8 cellular contexts compared by ENCODE assay signal in the genomic region with DNA sequence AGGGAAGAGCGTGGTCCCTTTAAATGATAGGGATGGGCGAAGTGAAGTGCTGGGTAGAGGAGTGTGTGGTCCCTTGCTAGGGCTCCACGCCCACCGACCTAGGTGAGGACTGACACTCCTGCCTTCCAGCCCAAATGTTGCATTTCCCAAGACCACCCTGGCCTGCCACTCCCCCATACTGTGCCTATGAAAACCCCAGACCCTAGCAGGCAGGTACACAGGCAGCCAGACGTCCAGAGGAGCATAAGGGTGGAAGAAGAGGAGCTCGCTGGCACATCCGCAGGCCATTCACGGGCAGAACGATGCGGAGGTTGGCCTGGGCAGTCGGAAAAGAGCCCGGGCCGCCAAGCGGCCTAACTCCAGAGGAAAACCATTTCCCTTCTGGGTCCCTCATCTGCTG. TPM values are rescaled to one million over a fixed set of nuclear protein-coding genes. Genes with fewer than 3 reads are reported as not detected.
DNase-seq lines count a peak whose midpoint lies in the region; ATAC-seq and TF ChIP-seq lines count a peak whose summit lies in the region.

No MANE protein-coding gene starts in this region.

- no peaks in the 10 kb centered on the region for H3K36me3 ChIP-seq in heart left ventricle
- H3K36me3 ChIP-seq in right lobe of liver, result no peaks in the 10 kb centered on the region
- H3K36me3 ChIP-seq in upper lobe of left lung, result no peaks in the 10 kb centered on the region

- H3K27me3 Mint-ChIP-seq in activated naive CD8-positive, alpha-beta T cell treated with anti-CD3 and anti-CD28 coated beads for 36 hours, result peaks cover 2% of the 10 kb centered on the region

- ATAC-seq in heart left ventricle, result no peak
- ATAC-seq in left ventricle myocardium superior, result no peak
- ATAC-seq in right lobe of liver, result no peak
- no peak for ATAC-seq in upper lobe of left lung (ENCODE audit: low FRiP score in 2 of 2)

- 88 to 91% (median 88%) methylated on average over 14 of the region's 14 CpGs for WGBS in heart left ventricle, 4 donors
- WGBS in right lobe of liver (ENCODE audit: insufficient coverage, low coverage, low lambda C conversion rate, missing lambda C conversion rate), result 74% methylated on average over 3 of the region's 14 CpGs
- WGBS in upper lobe of left lung, 2 donors, result 92 to 96% methylated on average over 11 to 14 of the region's 14 CpGs

- TF ChIP-seq EP300 in upper lobe of left lung (IDR thresholded peaks at IDR 0.05), result no peak

- peak overlapping the region in 11 of 12 donors; percentile 84 to 99 (median 96) for H3K4me3 ChIP-seq in heart left ventricle
- peak overlapping the region in 2 of 3 donors; percentile 94 to 98 for H3K4me3 ChIP-seq in right lobe of liver
- peak overlapping the region in 3 of 4 donors; percentile 95 to 99 (median 96) for H3K4me3 ChIP-seq in upper lobe of left lung

- H3K27ac ChIP-seq in heart left ventricle (peak overlapping the region in 1 of 12 donors; percentile 88), right lobe of liver (no peak overlapping the region), upper lobe of left lung (peak overlapping the region in 1 of 4 donors; percentile 82)

- H3K27ac Mint-ChIP-seq in activated naive CD8-positive, alpha-beta T cell treated with anti-CD3 and anti-CD28 coated beads for 36 hours, result peak overlapping the region; percentile 93

- H3K4me1 Mint-ChIP-seq in activated naive CD8-positive, alpha-beta T cell treated with anti-CD3 and anti-CD28 coated beads for 36 hours, result peaks cover 25% of the 10 kb centered on the region

- H3K27me3 ChIP-seq in heart left ventricle, result no peaks in the 10 kb centered on the region
- no peaks in the 10 kb centered on the region for H3K27me3 ChIP-seq in right lobe of liver
- H3K27me3 ChIP-seq in upper lobe of left lung, result no peaks in the 10 kb centered on the region

- no peaks in the 10 kb centered on the region for H3K9me3 Mint-ChIP-seq in activated naive CD8-positive, alpha-beta T cell treated with anti-CD3 and anti-CD28 coated beads for 36 hours

- H3K9me3 ChIP-seq in heart left ventricle (no peaks in the 10 kb centered on the region), right lobe of liver (no peaks in the 10 kb centered on the region), upper lobe of left lung (no peaks in the 10 kb centered on the region)

- TF ChIP-seq CTCF in heart left ventricle (IDR thresholded peaks at IDR 0.05) (no peak), right lobe of liver (IDR thresholded peaks at IDR 0.05) (no peak), upper lobe of left lung (IDR thresholded peaks at IDR 0.05) (no peak)

- intact Hi-C loops in heart left ventricle (cut with DNase I), result loop anchor here in 7 of 10 donors (2.0 to 10.0 kb wide), 8 partner anchors 51 to 1312 kb away; a partner anchor contains a TSS
- intact Hi-C loops in left ventricle myocardium superior (cut with micrococcal nuclease), result no loop called here
- intact Hi-C loops in right lobe of liver (cut with DNase I), result no loop called here

- H3K36me3 Mint-ChIP-seq in activated naive CD8-positive, alpha-beta T cell treated with anti-CD3 and anti-CD28 coated beads for 36 hours, result no peaks in the 10 kb centered on the region

- H3K4me1 ChIP-seq in heart left ventricle (peaks cover 0 to 35% (median 22%) of the 10 kb centered on the region in 12 donors), right lobe of liver (peaks cover 0 to 12% (median 2%) of the 10 kb centered on the region in 4 donors), upper lobe of left lung (peaks cover 24 to 27% (median 26%) of the 10 kb centered on the region in 4 donors)

- DNase-seq in heart left ventricle, result no peak
- DNase-seq in left ventricle myocardium superior, result no peak
- no peak for DNase-seq in activated naive CD8-positive, alpha-beta T cell treated with anti-CD3 and anti-CD28 coated beads for 36 hours
- DNase-seq in right lobe of liver, result no peak
- DNase-seq in upper lobe of left lung, result peak in 1 of 2 donors; percentile 41
- no peak for DNase-seq in amniotic stem cell (lab: John Stamatoyannopoulos, UW)
- DNase-seq in stimulated activated naive CD4-positive, alpha-beta T cell treated with Interleukin-2 at 50 U/mL for 16 hours (lab: John Stamatoyannopoulos, UW), result no peak
- DNase-seq in NCI-H446 (lab: John Stamatoyannopoulos, UW), result no peak

- peak overlapping the region; percentile 88 for H3K4me3 Mint-ChIP-seq in activated naive CD8-positive, alpha-beta T cell treated with anti-CD3 and anti-CD28 coated beads for 36 hours

- no peak for TF ChIP-seq POLR2A in heart left ventricle (IDR thresholded peaks at IDR 0.05)
- TF ChIP-seq POLR2A in right lobe of liver (IDR thresholded peaks at IDR 0.05), result no peak
- no peak for TF ChIP-seq POLR2A in upper lobe of left lung (IDR thresholded peaks at IDR 0.05)

RNA-seq across cellular contexts. Expression of a gene that starts 0.8 kb away (rescaled TPM):
- 10 to 100 TPM; 16.9 to 37.2 (median 28.7) TPM for total RNA-seq in heart left ventricle
- 10 to 100 TPM in 1 of 2 donors, 1 to 10 TPM in 1; 6.1 to 20.1 TPM for polyA plus RNA-seq in heart left ventricle
- total RNA-seq in left ventricle myocardium superior, result 27.3 TPM
- 10 to 100 TPM; 45.3 to 45.7 TPM for total RNA-seq in activated naive CD8-positive, alpha-beta T cell treated with anti-CD3 and anti-CD28 coated beads for 36 hours
- 10 to 100 TPM; 19.6 to 34.7 (median 25.5) TPM for total RNA-seq in right lobe of liver
- total RNA-seq in upper lobe of left lung, result 10 to 100 TPM; 20.4 to 68.1 (median 48.0) TPM

RNA-seq across cellular contexts. Expression of a gene that starts 58.3 kb away (rescaled TPM):
- total RNA-seq in heart left ventricle, result 10 to 100 TPM; 15.3 to 33.6 (median 30.4) TPM
- 10 to 100 TPM in 1 of 2 donors, 1 to 10 TPM in 1; 9.9 to 13.9 TPM for polyA plus RNA-seq in heart left ventricle
- 30.2 TPM for total RNA-seq in left ventricle myocardium superior
- 1 to 10 TPM; 6.7 to 8.6 TPM for total RNA-seq in activated naive CD8-positive, alpha-beta T cell treated with anti-CD3 and anti-CD28 coated beads for 36 hours
- 10 to 100 TPM in 2 of 6 experiments, 1 to 10 TPM in 4; 5.7 to 11.5 (median 8.5) TPM for total RNA-seq in right lobe of liver
- 100 to 1,000 TPM in 1 of 6 donors, 10 to 100 TPM in 5; 14.3 to 116 (median 31.1) TPM for total RNA-seq in upper lobe of left lung

Comparison
In these comparisons a context has a peak if more than half of its experiments do, and no peak if none do; other contexts are left out.
1. intact Hi-C loops: an anchor here in heart left ventricle (2.0 to 10.0 kb wide); none called in left ventricle myocardium superior and right lobe of liver.